ENCODE assay signal across 1 cellular context in genomic region chr19:33403221-33403972, GRCh38.
TF ChIP-seq lines count a peak whose summit lies in the region.

No MANE protein-coding gene starts in this region.

TF ChIP-seq in HepG2, 621 proteins besides CTCF, POLR2A, EP300 and RAD21 (continued from another document and continues in another):
- TF ChIP-seq, protein P1, sequence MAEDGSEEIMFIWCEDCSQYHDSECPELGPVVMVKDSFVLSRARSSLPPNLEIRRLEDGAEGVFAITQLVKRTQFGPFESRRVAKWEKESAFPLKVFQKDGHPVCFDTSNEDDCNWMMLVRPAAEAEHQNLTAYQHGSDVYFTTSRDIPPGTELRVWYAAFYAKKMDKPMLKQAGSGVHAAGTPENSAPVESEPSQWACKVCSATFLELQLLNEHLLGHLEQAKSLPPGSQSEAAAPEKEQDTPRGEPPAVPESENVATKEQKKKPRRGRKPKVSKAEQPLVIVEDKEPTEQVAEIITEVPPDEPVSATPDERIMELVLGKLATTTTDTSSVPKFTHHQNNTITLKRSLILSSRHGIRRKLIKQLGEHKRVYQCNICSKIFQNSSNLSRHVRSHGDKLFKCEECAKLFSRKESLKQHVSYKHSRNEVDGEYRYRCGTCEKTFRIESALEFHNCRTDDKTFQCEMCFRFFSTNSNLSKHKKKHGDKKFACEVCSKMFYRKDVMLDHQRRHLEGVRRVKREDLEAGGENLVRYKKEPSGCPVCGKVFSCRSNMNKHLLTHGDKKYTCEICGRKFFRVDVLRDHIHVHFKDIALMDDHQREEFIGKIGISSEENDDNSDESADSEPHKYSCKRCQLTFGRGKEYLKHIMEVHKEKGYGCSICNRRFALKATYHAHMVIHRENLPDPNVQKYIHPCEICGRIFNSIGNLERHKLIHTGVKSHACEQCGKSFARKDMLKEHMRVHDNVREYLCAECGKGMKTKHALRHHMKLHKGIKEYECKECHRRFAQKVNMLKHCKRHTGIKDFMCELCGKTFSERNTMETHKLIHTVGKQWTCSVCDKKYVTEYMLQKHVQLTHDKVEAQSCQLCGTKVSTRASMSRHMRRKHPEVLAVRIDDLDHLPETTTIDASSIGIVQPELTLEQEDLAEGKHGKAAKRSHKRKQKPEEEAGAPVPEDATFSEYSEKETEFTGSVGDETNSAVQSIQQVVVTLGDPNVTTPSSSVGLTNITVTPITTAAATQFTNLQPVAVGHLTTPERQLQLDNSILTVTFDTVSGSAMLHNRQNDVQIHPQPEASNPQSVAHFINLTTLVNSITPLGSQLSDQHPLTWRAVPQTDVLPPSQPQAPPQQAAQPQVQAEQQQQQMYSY (CRISPR knock-in tag; IDR thresholded peaks at IDR 0.05): peak; percentile 68
- TF ChIP-seq ZNF841 (CRISPR knock-in tag; IDR thresholded peaks at IDR 0.05; ENCODE audit: borderline replicate concordance) (no peak), ZNF451 (CRISPR knock-in tag; IDR thresholded peaks at IDR 0.05) (peak; percentile 95), CHCHD3 (CRISPR knock-in tag; IDR thresholded peaks at IDR 0.05) (peak; percentile 96), ZNF30 (CRISPR knock-in tag; IDR thresholded peaks at IDR 0.05) (peak; percentile 96), FOXC1 (CRISPR knock-in tag; IDR thresholded peaks at IDR 0.05; ENCODE audit: borderline replicate concordance) (peak; percentile 98), NFE2L1 (CRISPR knock-in tag; IDR thresholded peaks at IDR 0.05; ENCODE audit: borderline replicate concordance) (peak; percentile 75; the same call in 1 of the 2 replicates), ZNF775 (CRISPR knock-in tag; IDR thresholded peaks at IDR 0.05; ENCODE audit: borderline replicate concordance) (no peak; the same call in 1 of the 2 replicates), ZNF225 (CRISPR knock-in tag; IDR thresholded peaks at IDR 0.05) (peak; percentile 95; the same call in 1 of the 2 replicates), PTBP1 (IDR thresholded peaks at IDR 0.05; ENCODE audit: low read depth, low read length, poor library complexity, severe bottlenecking) (peak; percentile 56), ZNF746 (CRISPR knock-in tag; IDR thresholded peaks at IDR 0.05) (peak; percentile 98), HNF4A (CRISPR knock-in tag; IDR thresholded peaks at IDR 0.05) (peak; percentile 96), DBP (CRISPR knock-in tag; IDR thresholded peaks at IDR 0.05; ENCODE audit: not compliant biosample characterization) (peak; percentile 85), IRF2 (CRISPR knock-in tag; IDR thresholded peaks at IDR 0.05) (peak; percentile 80), ZNF564 (CRISPR knock-in tag; IDR thresholded peaks at IDR 0.05) (peak; percentile 87; the same call in 1 of the 2 replicates), ZNF576 (CRISPR knock-in tag; IDR thresholded peaks at IDR 0.05) (peak; percentile 91; the same call in 1 of the 2 replicates), ZSCAN21 (CRISPR knock-in tag; IDR thresholded peaks at IDR 0.05; ENCODE audit: borderline replicate concordance) (peak; percentile 93), ZNF101 (CRISPR knock-in tag; IDR thresholded peaks at IDR 0.05; ENCODE audit: borderline replicate concordance, low read depth) (no peak), NR2F1 (CRISPR knock-in tag; IDR thresholded peaks at IDR 0.05) (peak; percentile 78 to 82), ZNF431 (CRISPR knock-in tag; IDR thresholded peaks at IDR 0.05; ENCODE audit: borderline replicate concordance, low read depth) (peak; percentile 51; the same call in 1 of the 2 replicates), ZNF546 (CRISPR knock-in tag; conservative IDR thresholded peaks at IDR 0.05) (peak; percentile 98), DR1 (CRISPR knock-in tag; IDR thresholded peaks at IDR 0.05) (peak; percentile 59), ZBTB49 (CRISPR knock-in tag; IDR thresholded peaks at IDR 0.05; ENCODE audit: borderline replicate concordance) (no peak), JARID2 (CRISPR knock-in tag; IDR thresholded peaks at IDR 0.05; ENCODE audit: insufficient replicate concordance) (no peak), GTF2F1 (IDR thresholded peaks at IDR 0.05; ENCODE audit: low read length) (no peak), HMG20B (CRISPR knock-in tag; conservative IDR thresholded peaks at IDR 0.05) (peak; percentile 76), ZNF761 (CRISPR knock-in tag; conservative IDR thresholded peaks at IDR 0.05) (peak; percentile 93; the same call in 1 of the 2 replicates), THAP9 (CRISPR knock-in tag; IDR thresholded peaks at IDR 0.05; ENCODE audit: borderline replicate concordance) (peak; percentile 88), ZC3H13 (CRISPR knock-in tag; IDR thresholded peaks at IDR 0.05) (peak; percentile 96), EHMT2 (IDR thresholded peaks at IDR 0.05; ENCODE audit: borderline replicate concordance, low read depth, low read length) (no peak), SATB2 (CRISPR knock-in tag; IDR thresholded peaks at IDR 0.05) (peak; percentile 97)
- TF ChIP-seq, protein P2, sequence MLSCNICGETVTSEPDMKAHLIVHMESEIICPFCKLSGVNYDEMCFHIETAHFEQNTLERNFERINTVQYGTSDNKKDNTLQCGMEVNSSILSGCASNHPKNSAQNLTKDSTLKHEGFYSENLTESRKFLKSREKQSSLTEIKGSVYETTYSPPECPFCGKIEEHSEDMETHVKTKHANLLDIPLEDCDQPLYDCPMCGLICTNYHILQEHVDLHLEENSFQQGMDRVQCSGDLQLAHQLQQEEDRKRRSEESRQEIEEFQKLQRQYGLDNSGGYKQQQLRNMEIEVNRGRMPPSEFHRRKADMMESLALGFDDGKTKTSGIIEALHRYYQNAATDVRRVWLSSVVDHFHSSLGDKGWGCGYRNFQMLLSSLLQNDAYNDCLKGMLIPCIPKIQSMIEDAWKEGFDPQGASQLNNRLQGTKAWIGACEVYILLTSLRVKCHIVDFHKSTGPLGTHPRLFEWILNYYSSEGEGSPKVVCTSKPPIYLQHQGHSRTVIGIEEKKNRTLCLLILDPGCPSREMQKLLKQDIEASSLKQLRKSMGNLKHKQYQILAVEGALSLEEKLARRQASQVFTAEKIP (CRISPR knock-in tag; IDR thresholded peaks at IDR 0.05; ENCODE audit: borderline replicate concordance): no peak
- TF ChIP-seq, protein P3, sequence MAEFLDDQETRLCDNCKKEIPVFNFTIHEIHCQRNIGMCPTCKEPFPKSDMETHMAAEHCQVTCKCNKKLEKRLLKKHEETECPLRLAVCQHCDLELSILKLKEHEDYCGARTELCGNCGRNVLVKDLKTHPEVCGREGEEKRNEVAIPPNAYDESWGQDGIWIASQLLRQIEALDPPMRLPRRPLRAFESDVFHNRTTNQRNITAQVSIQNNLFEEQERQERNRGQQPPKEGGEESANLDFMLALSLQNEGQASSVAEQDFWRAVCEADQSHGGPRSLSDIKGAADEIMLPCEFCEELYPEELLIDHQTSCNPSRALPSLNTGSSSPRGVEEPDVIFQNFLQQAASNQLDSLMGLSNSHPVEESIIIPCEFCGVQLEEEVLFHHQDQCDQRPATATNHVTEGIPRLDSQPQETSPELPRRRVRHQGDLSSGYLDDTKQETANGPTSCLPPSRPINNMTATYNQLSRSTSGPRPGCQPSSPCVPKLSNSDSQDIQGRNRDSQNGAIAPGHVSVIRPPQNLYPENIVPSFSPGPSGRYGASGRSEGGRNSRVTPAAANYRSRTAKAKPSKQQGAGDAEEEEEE (CRISPR knock-in tag; IDR thresholded peaks at IDR 0.05; ENCODE audit: borderline replicate concordance): no peak
- TF ChIP-seq, protein P4, sequence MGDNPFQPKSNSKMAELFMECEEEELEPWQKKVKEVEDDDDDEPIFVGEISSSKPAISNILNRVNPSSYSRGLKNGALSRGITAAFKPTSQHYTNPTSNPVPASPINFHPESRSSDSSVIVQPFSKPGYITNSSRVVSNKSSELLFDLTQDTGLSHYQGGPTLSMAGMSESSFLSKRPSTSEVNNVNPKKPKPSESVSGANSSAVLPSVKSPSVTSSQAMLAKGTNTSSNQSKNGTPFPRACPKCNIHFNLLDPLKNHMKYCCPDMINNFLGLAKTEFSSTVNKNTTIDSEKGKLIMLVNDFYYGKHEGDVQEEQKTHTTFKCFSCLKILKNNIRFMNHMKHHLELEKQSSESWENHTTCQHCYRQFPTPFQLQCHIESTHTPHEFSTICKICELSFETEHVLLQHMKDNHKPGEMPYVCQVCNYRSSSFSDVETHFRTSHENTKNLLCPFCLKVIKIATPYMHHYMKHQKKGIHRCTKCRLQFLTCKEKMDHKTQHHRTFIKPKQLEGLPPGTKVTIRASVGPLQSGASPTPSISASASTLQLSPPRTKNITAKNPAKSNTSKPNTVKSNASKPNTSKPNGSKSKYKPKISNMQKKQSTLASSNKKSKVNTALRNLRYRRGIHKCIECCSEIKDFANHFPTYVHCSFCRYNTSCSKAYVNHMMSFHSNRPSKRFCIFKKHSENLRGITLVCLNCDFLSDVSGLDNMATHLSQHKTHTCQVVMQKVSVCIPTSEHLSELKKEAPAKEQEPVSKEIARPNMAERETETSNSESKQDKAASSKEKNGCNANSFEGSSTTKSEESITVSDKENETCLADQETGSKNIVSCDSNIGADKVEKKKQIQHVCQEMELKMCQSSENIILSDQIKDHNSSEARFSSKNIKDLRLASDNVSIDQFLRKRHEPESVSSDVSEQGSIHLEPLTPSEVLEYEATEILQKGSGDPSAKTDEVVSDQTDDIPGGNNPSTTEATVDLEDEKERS (CRISPR knock-in tag; IDR thresholded peaks at IDR 0.05): peak; percentile 90
- TF ChIP-seq, protein P5, sequence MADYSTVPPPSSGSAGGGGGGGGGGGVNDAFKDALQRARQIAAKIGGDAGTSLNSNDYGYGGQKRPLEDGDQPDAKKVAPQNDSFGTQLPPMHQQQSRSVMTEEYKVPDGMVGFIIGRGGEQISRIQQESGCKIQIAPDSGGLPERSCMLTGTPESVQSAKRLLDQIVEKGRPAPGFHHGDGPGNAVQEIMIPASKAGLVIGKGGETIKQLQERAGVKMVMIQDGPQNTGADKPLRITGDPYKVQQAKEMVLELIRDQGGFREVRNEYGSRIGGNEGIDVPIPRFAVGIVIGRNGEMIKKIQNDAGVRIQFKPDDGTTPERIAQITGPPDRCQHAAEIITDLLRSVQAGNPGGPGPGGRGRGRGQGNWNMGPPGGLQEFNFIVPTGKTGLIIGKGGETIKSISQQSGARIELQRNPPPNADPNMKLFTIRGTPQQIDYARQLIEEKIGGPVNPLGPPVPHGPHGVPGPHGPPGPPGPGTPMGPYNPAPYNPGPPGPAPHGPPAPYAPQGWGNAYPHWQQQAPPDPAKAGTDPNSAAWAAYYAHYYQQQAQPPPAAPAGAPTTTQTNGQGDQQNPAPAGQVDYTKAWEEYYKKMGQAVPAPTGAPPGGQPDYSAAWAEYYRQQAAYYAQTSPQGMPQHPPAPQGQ (CRISPR knock-in tag; IDR thresholded peaks at IDR 0.05; ENCODE audit: borderline replicate concordance): no peak
- TF ChIP-seq, protein P6, sequence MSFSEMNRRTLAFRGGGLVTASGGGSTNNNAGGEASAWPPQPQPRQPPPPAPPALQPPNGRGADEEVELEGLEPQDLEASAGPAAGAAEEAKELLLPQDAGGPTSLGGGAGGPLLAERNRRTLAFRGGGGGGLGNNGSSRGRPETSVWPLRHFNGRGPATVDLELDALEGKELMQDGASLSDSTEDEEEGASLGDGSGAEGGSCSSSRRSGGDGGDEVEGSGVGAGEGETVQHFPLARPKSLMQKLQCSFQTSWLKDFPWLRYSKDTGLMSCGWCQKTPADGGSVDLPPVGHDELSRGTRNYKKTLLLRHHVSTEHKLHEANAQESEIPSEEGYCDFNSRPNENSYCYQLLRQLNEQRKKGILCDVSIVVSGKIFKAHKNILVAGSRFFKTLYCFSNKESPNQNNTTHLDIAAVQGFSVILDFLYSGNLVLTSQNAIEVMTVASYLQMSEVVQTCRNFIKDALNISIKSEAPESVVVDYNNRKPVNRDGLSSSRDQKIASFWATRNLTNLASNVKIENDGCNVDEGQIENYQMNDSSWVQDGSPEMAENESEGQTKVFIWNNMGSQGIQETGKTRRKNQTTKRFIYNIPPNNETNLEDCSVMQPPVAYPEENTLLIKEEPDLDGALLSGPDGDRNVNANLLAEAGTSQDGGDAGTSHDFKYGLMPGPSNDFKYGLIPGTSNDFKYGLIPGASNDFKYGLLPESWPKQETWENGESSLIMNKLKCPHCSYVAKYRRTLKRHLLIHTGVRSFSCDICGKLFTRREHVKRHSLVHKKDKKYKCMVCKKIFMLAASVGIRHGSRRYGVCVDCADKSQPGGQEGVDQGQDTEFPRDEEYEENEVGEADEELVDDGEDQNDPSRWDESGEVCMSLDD (CRISPR knock-in tag; IDR thresholded peaks at IDR 0.05; ENCODE audit: borderline replicate concordance): peak; percentile 92
